ENCODE assay signal across 1 cellular context in genomic region chr9:14868772-14869583, GRCh38.
TF ChIP-seq lines count a peak whose summit lies in the region.

No MANE protein-coding gene starts in this region.

TF ChIP-seq in HepG2, 621 proteins besides CTCF, POLR2A, EP300 and RAD21 (continued from another document and continues in another):
- TF ChIP-seq FLYWCH1 (CRISPR knock-in tag; IDR thresholded peaks at IDR 0.05) (no peak), ZBTB4 (CRISPR knock-in tag; IDR thresholded peaks at IDR 0.05; ENCODE audit: borderline replicate concordance) (no peak), MAF1 (CRISPR knock-in tag; IDR thresholded peaks at IDR 0.05; ENCODE audit: borderline replicate concordance) (no peak), TOE1 (CRISPR knock-in tag; IDR thresholded peaks at IDR 0.05) (no peak), ZFP36 (IDR thresholded peaks at IDR 0.05; ENCODE audit: borderline replicate concordance, low read depth, low read length, partially characterized antibody) (no peak), ZNF296 (CRISPR knock-in tag; conservative IDR thresholded peaks at IDR 0.05) (no peak), CEBPG (CRISPR knock-in tag; IDR thresholded peaks at IDR 0.05) (peak; percentile 74), MIER3 (CRISPR knock-in tag; IDR thresholded peaks at IDR 0.05; ENCODE audit: borderline replicate concordance) (peak; percentile 65; the same call in 1 of the 2 replicates), FOXM1 (CRISPR knock-in tag; IDR thresholded peaks at IDR 0.05) (no peak), ZNF12 (CRISPR knock-in tag; IDR thresholded peaks at IDR 0.05) (peak; percentile 69; the same call in 1 of the 2 replicates), ZNF33A (CRISPR knock-in tag; IDR thresholded peaks at IDR 0.05; ENCODE audit: borderline replicate concordance) (no peak; the same call in 1 of the 2 replicates), ZNF431 (CRISPR knock-in tag; IDR thresholded peaks at IDR 0.05; ENCODE audit: borderline replicate concordance, low read depth) (no peak), ZSCAN5A (CRISPR knock-in tag; IDR thresholded peaks at IDR 0.05; ENCODE audit: borderline replicate concordance) (peak; percentile 16; the same call in 1 of the 2 replicates), ZNF674 (CRISPR knock-in tag; IDR thresholded peaks at IDR 0.05; ENCODE audit: low read depth) (no peak), ZFY (CRISPR knock-in tag; IDR thresholded peaks at IDR 0.05) (peak; percentile 66), MIXL1 (CRISPR knock-in tag; IDR thresholded peaks at IDR 0.05) (peak; percentile 98), ZNF513 (CRISPR knock-in tag; conservative IDR thresholded peaks at IDR 0.05) (no peak), HNF1B (CRISPR knock-in tag; IDR thresholded peaks at IDR 0.05) (peak; percentile 65), YEATS2 (CRISPR knock-in tag; IDR thresholded peaks at IDR 0.05; ENCODE audit: borderline replicate concordance) (no peak; the same call in 1 of the 2 replicates), TRIM22 (IDR thresholded peaks at IDR 0.05) (no peak), GLI4 (CRISPR knock-in tag; IDR thresholded peaks at IDR 0.05; ENCODE audit: borderline replicate concordance) (no peak)
- TF ChIP-seq, protein P1, sequence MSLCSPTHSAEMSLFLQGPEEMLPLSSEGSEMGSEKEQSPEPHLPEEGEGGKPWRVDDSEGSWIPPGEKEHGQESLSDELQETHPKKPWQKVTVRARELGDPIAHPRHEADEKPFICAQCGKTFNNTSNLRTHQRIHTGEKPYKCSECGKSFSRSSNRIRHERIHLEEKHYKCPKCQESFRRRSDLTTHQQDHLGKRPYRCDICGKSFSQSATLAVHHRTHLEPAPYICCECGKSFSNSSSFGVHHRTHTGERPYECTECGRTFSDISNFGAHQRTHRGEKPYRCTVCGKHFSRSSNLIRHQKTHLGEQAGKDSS (CRISPR knock-in tag; IDR thresholded peaks at IDR 0.05; ENCODE audit: borderline replicate concordance, low read depth): no peak; the same call in 1 of the 2 replicates
- TF ChIP-seq, protein P2, sequence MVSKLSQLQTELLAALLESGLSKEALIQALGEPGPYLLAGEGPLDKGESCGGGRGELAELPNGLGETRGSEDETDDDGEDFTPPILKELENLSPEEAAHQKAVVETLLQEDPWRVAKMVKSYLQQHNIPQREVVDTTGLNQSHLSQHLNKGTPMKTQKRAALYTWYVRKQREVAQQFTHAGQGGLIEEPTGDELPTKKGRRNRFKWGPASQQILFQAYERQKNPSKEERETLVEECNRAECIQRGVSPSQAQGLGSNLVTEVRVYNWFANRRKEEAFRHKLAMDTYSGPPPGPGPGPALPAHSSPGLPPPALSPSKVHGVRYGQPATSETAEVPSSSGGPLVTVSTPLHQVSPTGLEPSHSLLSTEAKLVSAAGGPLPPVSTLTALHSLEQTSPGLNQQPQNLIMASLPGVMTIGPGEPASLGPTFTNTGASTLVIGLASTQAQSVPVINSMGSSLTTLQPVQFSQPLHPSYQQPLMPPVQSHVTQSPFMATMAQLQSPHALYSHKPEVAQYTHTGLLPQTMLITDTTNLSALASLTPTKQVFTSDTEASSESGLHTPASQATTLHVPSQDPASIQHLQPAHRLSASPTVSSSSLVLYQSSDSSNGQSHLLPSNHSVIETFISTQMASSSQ (IDR thresholded peaks at IDR 0.05; ENCODE audit: low read depth): peak; percentile 37; the same call in 1 of the 2 replicates
- TF ChIP-seq, protein P2 (CRISPR knock-in tag; IDR thresholded peaks at IDR 0.05; ENCODE audit: borderline replicate concordance): peak; percentile 75; the same call in 1 of the 2 replicates
- TF ChIP-seq, protein P3, sequence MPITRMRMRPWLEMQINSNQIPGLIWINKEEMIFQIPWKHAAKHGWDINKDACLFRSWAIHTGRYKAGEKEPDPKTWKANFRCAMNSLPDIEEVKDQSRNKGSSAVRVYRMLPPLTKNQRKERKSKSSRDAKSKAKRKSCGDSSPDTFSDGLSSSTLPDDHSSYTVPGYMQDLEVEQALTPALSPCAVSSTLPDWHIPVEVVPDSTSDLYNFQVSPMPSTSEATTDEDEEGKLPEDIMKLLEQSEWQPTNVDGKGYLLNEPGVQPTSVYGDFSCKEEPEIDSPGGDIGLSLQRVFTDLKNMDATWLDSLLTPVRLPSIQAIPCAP (CRISPR knock-in tag; IDR thresholded peaks at IDR 0.05; ENCODE audit: low read depth): no peak
- TF ChIP-seq, protein P4, sequence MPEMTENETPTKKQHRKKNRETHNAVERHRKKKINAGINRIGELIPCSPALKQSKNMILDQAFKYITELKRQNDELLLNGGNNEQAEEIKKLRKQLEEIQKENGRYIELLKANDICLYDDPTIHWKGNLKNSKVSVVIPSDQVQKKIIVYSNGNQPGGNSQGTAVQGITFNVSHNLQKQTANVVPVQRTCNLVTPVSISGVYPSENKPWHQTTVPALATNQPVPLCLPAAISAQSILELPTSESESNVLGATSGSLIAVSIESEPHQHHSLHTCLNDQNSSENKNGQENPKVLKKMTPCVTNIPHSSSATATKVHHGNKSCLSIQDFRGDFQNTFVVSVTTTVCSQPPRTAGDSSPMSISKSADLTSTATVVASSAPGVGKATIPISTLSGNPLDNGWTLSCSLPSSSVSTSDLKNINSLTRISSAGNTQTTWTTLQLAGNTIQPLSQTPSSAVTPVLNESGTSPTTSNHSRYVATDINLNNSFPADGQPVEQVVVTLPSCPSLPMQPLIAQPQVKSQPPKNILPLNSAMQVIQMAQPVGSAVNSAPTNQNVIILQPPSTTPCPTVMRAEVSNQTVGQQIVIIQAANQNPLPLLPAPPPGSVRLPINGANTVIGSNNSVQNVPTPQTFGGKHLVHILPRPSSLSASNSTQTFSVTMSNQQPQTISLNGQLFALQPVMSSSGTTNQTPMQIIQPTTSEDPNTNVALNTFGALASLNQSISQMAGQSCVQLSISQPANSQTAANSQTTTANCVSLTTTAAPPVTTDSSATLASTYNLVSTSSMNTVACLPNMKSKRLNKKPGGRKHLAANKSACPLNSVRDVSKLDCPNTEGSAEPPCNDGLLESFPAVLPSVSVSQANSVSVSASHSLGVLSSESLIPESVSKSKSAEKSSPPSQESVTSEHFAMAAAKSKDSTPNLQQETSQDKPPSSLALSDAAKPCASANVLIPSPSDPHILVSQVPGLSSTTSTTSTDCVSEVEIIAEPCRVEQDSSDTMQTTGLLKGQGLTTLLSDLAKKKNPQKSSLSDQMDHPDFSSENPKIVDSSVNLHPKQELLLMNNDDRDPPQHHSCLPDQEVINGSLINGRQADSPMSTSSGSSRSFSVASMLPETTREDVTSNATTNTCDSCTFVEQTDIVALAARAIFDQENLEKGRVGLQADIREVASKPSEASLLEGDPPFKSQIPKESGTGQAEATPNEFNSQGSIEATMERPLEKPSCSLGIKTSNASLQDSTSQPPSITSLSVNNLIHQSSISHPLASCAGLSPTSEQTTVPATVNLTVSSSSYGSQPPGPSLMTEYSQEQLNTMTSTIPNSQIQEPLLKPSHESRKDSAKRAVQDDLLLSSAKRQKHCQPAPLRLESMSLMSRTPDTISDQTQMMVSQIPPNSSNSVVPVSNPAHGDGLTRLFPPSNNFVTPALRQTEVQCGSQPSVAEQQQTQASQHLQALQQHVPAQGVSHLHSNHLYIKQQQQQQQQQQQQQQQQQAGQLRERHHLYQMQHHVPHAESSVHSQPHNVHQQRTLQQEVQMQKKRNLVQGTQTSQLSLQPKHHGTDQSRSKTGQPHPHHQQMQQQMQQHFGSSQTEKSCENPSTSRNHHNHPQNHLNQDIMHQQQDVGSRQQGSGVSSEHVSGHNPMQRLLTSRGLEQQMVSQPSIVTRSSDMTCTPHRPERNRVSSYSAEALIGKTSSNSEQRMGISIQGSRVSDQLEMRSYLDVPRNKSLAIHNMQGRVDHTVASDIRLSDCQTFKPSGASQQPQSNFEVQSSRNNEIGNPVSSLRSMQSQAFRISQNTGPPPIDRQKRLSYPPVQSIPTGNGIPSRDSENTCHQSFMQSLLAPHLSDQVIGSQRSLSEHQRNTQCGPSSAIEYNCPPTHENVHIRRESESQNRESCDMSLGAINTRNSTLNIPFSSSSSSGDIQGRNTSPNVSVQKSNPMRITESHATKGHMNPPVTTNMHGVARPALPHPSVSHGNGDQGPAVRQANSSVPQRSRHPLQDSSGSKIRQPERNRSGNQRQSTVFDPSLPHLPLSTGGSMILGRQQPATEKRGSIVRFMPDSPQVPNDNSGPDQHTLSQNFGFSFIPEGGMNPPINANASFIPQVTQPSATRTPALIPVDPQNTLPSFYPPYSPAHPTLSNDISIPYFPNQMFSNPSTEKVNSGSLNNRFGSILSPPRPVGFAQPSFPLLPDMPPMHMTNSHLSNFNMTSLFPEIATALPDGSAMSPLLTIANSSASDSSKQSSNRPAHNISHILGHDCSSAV (CRISPR knock-in tag; IDR thresholded peaks at IDR 0.05; ENCODE audit: borderline replicate concordance): no peak
